8 cellular contexts compared by ENCODE assay signal in the genomic region with DNA sequence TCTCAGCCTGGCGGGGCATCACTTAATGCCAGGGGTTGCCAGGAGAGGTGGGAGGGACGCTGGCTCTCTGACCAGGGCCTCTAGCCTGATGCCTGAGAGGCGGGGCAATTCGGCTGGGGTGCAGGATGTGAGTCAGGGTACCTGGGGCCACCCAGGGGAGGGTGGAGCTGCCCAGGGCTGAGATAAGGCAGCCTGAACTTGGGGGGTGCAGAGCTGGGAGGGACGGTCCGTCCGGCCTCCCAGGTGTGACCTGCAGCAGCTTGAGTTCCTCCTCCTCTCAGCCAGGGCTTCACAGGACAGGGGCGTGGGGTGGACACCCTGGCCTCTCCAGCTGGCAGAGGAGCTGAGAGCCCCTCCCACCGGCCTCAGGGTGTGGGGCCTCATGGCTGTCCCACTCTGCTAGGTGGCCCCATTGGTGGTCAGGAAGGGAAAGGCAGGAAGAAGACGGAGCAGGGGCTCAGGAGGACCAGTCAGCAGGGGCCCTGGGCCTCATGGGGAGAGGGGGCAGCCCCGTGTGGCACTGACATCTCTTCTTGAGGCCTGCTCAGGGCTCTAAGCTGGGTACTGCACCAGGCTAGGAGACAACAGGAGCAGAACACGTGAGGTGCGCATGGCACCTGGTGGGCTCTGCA. TPM values are rescaled to one million over a fixed set of nuclear protein-coding genes. Genes with fewer than 3 reads are reported as not detected.
DNase-seq lines count a peak whose midpoint lies in the region; ATAC-seq and FAIRE-seq lines count a peak whose summit lies in the region.

No MANE protein-coding gene starts in this region.

- DNase-seq in HS-5 (ENCODE audit: low read depth) (peak; percentile 53), NCI-H2171 treated with DMSO at 0.1 percent for 48 hours (lab: John Stamatoyannopoulos, UW) (no peak), G401 (ENCODE audit: low spot score) (no peak), HTR-8/SVneo (ENCODE audit: insufficient read length, low spot score) (no peak)
- DNase-seq in effector CD4-positive, alpha-beta T cell: no peak

- peaks cover 8% of the 10 kb centered on the region for H3K27me3 ChIP-seq in skeletal muscle satellite cell (ENCODE audit: control insufficient read depth, insufficient read depth, low read length)

- FAIRE-seq in HTR-8/SVneo (lab: Jason Lieb, UNC): no peak

- peak overlapping the region; percentile 87 for H3K4me3 ChIP-seq in skeletal muscle satellite cell (ENCODE audit: low read length)

- no peaks in the 10 kb centered on the region for H3K9me3 ChIP-seq in skeletal muscle satellite cell (replicated peaks; ENCODE audit: low read length)

- ATAC-seq in activated CD4-positive, CD25-positive, alpha-beta regulatory T cell treated with anti-CD3 and anti-CD28 coated beads, Interleukin-2, amount 50 U/mL, for 24 hours: peak; percentile 67 to 69
- peak; percentile 58 for ATAC-seq in esophagus mucosa

- H3K36me3 ChIP-seq in skeletal muscle satellite cell (ENCODE audit: insufficient read depth, low read length): peaks cover 27% of the 10 kb centered on the region

- peak overlapping the region; percentile 87 for H3K9ac ChIP-seq in skeletal muscle satellite cell (ENCODE audit: low read depth, low read length)

- H3K4me1 ChIP-seq in skeletal muscle satellite cell (ENCODE audit: control insufficient read depth, insufficient read depth, low read length): peaks cover 34% of the 10 kb centered on the region

- H3K4me2 ChIP-seq in skeletal muscle satellite cell (ENCODE audit: low read length): peak overlapping the region; percentile 96

- in situ Hi-C loops in G401 (cut with HindIII; ENCODE audit: low sequenced_read_pairs): no loop called here

RNA-seq across cellular contexts. Expression of a gene that starts 0.9 kb away (rescaled TPM):
- 36.2 TPM for total RNA-seq in esophagus mucosa
- 69.2 and 69.9 TPM in 2 replicates for total RNA-seq in skeletal muscle satellite cell (2012; rRNA removed)
- total RNA-seq in G401 (2014; rRNA removed; shearing (Covaris generic)): 113 and 126 TPM in 2 replicates

RNA-seq across cellular contexts. Expression of a gene that starts 18.0 kb away (rescaled TPM):
- 4.5 TPM for total RNA-seq in esophagus mucosa
- 1.5 and 2.0 TPM in 2 replicates for total RNA-seq in skeletal muscle satellite cell (2012; rRNA removed)
- 15.1 and 26.6 TPM in 2 replicates for total RNA-seq in G401 (2014; rRNA removed; shearing (Covaris generic))

RNA-seq across cellular contexts. Expression of a gene that starts 40.1 kb away (rescaled TPM):
- total RNA-seq in esophagus mucosa: 331 TPM
- total RNA-seq in skeletal muscle satellite cell (2012; rRNA removed): 128 and 144 TPM in 2 replicates
- 341 and 414 TPM in 2 replicates for total RNA-seq in G401 (2014; rRNA removed; shearing (Covaris generic))

RNA-seq across cellular contexts. Expression of a gene that starts 40.7 kb away (rescaled TPM):
- 181 TPM for total RNA-seq in esophagus mucosa
- 182 and 236 TPM in 2 replicates for total RNA-seq in skeletal muscle satellite cell (2012; rRNA removed)
- total RNA-seq in G401 (2014; rRNA removed; shearing (Covaris generic)): 313 and 472 TPM in 2 replicates

RNA-seq across cellular contexts. Expression of a gene that starts 52.7 kb away (rescaled TPM):
- 63.2 TPM for total RNA-seq in esophagus mucosa
- 35.5 and 38.0 TPM in 2 replicates for total RNA-seq in skeletal muscle satellite cell (2012; rRNA removed)
- total RNA-seq in G401 (2014; rRNA removed; shearing (Covaris generic)): 42.0 and 75.5 TPM in 2 replicates
